13 cellular contexts compared by ENCODE assay signal in the genomic region with DNA sequence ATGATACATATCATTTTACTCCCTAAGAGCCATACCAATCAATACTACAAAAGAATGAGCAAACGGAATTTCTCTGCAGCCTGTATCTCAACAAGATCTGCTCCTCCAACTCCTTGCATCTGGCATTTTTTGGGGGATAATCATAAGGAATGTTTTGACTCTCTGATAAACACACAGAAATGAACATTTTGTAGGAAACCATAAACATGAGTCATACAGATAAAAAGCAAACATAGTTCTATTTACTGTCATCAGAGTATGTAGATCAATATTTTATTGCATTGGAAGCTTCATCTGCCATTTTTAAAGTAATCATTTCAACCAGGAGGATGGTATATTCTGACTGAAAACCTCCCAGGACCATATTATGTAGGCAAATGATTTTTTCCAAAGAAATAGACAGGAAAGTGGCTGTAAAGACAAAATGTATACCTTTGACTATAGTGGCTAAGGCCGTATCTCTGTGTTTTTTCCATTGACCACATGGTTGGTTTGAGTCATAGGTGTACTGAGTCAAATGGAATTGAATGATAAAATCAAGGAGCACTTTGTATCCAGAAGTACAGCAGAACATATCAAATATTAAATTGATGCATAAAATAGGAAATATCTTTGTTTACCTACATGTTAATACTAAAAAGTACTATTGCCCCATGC. TPM values are rescaled to one million over a fixed set of nuclear protein-coding genes. Genes with fewer than 3 reads are reported as not detected.
DNase-seq lines count a peak whose midpoint lies in the region; ATAC-seq lines count a peak whose summit lies in the region.
"Had no signal": no experiment of that assay in that cellular context is flagged by ENCODE, and none has a peak within 500 bp of the region (broad histone marks: within the 10 kb centered on the region; RNA-seq: fewer than 3 reads in every experiment).

No MANE protein-coding gene starts in this region.

- DNase-seq in EL = peak; percentile 63
- DNase-seq in LHCN-M2 (ENCODE audit: low read depth) = peak; percentile 63
- DNase-seq in amniotic epithelial cell (ENCODE audit: low read depth) = peak; percentile 88
- DNase-seq in non-pigmented ciliary epithelial cell (ENCODE audit: low read depth) = peak; percentile 72
- DNase-seq in DMS153 treated with DMSO at 0.1 percent for 48 hours (lab: John Stamatoyannopoulos, UW; ENCODE audit: unreplicated experiment) = no peak
- DNase-seq: DND-41; lower lobe of right lung; NCI-H2081; stimulated activated naive CD4-positive, alpha-beta T cell treated with Interleukin-2 at 50 U/mL for 16 hours had no signal

- ATAC-seq in GM18873 (IDR thresholded peaks at IDR 0.05; ENCODE audit: low FRiP score, unreplicated experiment) (no peak), GM18868 (IDR thresholded peaks at IDR 0.05; ENCODE audit: unreplicated experiment) (no peak)
- ATAC-seq: lower lobe of right lung had no signal

RNA-seq across cellular contexts. Expression of a gene that starts 32.4 kb away (rescaled TPM):
- not detected in 2 replicates for total RNA-seq in LHCN-M2 (2014; rRNA removed)
- not detected for polyA plus RNA-seq in LHCN-M2 (2012)
- total RNA-seq: osteocyte had no signal

RNA-seq across cellular contexts. Expression of a gene that starts 34.2 kb away (rescaled TPM):
- total RNA-seq in LHCN-M2 (2014; rRNA removed) = not detected in 2 replicates
- not detected for polyA plus RNA-seq in LHCN-M2 (2012)
- total RNA-seq: OCI-LY7, osteocyte had no signal
